ENCODE assay signal across 10 cellular contexts in genomic region chr20:23397961-23398360, GRCh38. TPM values are rescaled to one million over a fixed set of nuclear protein-coding genes. Genes with fewer than 3 reads are reported as not detected.
DNase-seq lines count a peak whose midpoint lies in the region; ATAC-seq and TF ChIP-seq lines count a peak whose summit lies in the region.
"Had no signal": no experiment of that assay in that cellular context is flagged by ENCODE, and none has a peak within 500 bp of the region (broad histone marks: within the 10 kb centered on the region; RNA-seq: fewer than 3 reads in every experiment).

No MANE protein-coding gene starts in this region.

- no peak for TF ChIP-seq CTCF in activated CD8-positive, alpha-beta T cell treated with anti-CD3 and anti-CD28 coated beads for 36 hours (IDR thresholded peaks at IDR 0.05)

- ATAC-seq in Right ventricle myocardium inferior (peak; percentile 26), GM18909 (IDR thresholded peaks at IDR 0.05; ENCODE audit: poor library complexity, unreplicated experiment) (no peak)
- peak; percentile 19 for ATAC-seq in activated CD8-positive, alpha-beta T cell treated with anti-CD3 and anti-CD28 coated beads for 36 hours
- ATAC-seq in stimulated activated naive CD8-positive, alpha-beta T cell treated with anti-CD3 and anti-CD28 coated beads, Interleukin-15, amount 100 ng/mL, for 72 hours: no peak

- CTCF ChIA-PET in activated CD8-positive, alpha-beta T cell treated with anti-CD3 and anti-CD28 coated beads for 36 hours (lab: Charles Lee): no interaction called here

- peak overlapping the region; percentile 87 for H3K27ac Mint-ChIP-seq in activated CD8-positive, alpha-beta T cell treated with anti-CD3 and anti-CD28 coated beads for 36 hours
- H3K27ac Mint-ChIP-seq in stimulated activated naive CD8-positive, alpha-beta T cell treated with anti-CD3 and anti-CD28 coated beads, Interleukin-15, amount 100 ng/mL, for 72 hours: peak overlapping the region; percentile 2 to 6

- POLR2A ChIA-PET in activated CD8-positive, alpha-beta T cell treated with anti-CD3 and anti-CD28 coated beads for 36 hours (lab: Charles Lee): interaction anchor here (1.0 kb wide), 1 partner anchor 23 kb away, joined by 3 read pairs; the partner anchor contains the start of gene NAPB

- peaks cover 44% of the 10 kb centered on the region for H3K36me3 Mint-ChIP-seq in activated CD8-positive, alpha-beta T cell treated with anti-CD3 and anti-CD28 coated beads for 36 hours (ENCODE audit: low read depth)

- no peaks in the 10 kb centered on the region for H3K9me3 Mint-ChIP-seq in activated CD8-positive, alpha-beta T cell treated with anti-CD3 and anti-CD28 coated beads for 36 hours
- no peaks in the 10 kb centered on the region for H3K9me3 Mint-ChIP-seq in stimulated activated naive CD8-positive, alpha-beta T cell treated with anti-CD3 and anti-CD28 coated beads, Interleukin-15, amount 100 ng/mL, for 72 hours

- intact Hi-C loops in Right ventricle myocardium inferior (cut with DNase I): no loop called here
- intact Hi-C loops in cardiac septum (cut with DNase I): loop anchor here (5.0 kb wide), 1 partner anchor 36 kb away; the partner anchor contains the start of gene GZF1
- intact Hi-C loops in activated CD8-positive, alpha-beta T cell treated with anti-CD3 and anti-CD28 coated beads for 36 hours (cut with micrococcal nuclease): no loop called here

- DNase-seq in Right ventricle myocardium inferior (ENCODE audit: missing footprints) (no peak), cardiac septum (ENCODE audit: low spot score) (no peak), glomerular visceral epithelial cell (ENCODE audit: extremely low spot score) (peak; percentile 35), amygdala (lab: John Stamatoyannopoulos, UW) (no peak), A172 (ENCODE audit: low spot score) (no peak)
- peak; percentile 25 for DNase-seq in activated CD8-positive, alpha-beta T cell treated with anti-CD3 and anti-CD28 coated beads for 36 hours
- DNase-seq in stimulated activated naive CD8-positive, alpha-beta T cell treated with anti-CD3 and anti-CD28 coated beads, Interleukin-15, amount 100 ng/mL, for 72 hours: no peak
- DNase-seq: NCI-H1105 treated with DMSO at 0.1 percent for 48 hours, substantia nigra had no signal

- peaks cover 54% of the 10 kb centered on the region for H3K4me1 Mint-ChIP-seq in activated CD8-positive, alpha-beta T cell treated with anti-CD3 and anti-CD28 coated beads for 36 hours (ENCODE audit: low read depth)
- peaks cover 42% of the 10 kb centered on the region for H3K4me1 Mint-ChIP-seq in stimulated activated naive CD8-positive, alpha-beta T cell treated with anti-CD3 and anti-CD28 coated beads, Interleukin-15, amount 100 ng/mL, for 72 hours

- H3K27me3 Mint-ChIP-seq in activated CD8-positive, alpha-beta T cell treated with anti-CD3 and anti-CD28 coated beads for 36 hours: no peaks in the 10 kb centered on the region
- no peaks in the 10 kb centered on the region for H3K27me3 Mint-ChIP-seq in stimulated activated naive CD8-positive, alpha-beta T cell treated with anti-CD3 and anti-CD28 coated beads, Interleukin-15, amount 100 ng/mL, for 72 hours

- H3K4me3 Mint-ChIP-seq in activated CD8-positive, alpha-beta T cell treated with anti-CD3 and anti-CD28 coated beads for 36 hours: peak overlapping the region; percentile 46
- H3K4me3 Mint-ChIP-seq in stimulated activated naive CD8-positive, alpha-beta T cell treated with anti-CD3 and anti-CD28 coated beads, Interleukin-15, amount 100 ng/mL, for 72 hours: peak overlapping the region; percentile 68 to 72

RNA-seq across cellular contexts. Expression of gene NAPB, which starts 23.3 kb away (rescaled TPM):
- total RNA-seq in Right ventricle myocardium inferior (4.7 TPM), cardiac septum (6.1 TPM)
- 10 to 100 TPM; 14.3 to 16.8 TPM for total RNA-seq in activated CD8-positive, alpha-beta T cell treated with anti-CD3 and anti-CD28 coated beads for 36 hours
- total RNA-seq in A172 (2014; rRNA removed; shearing (Covaris generic)): 6.4 and 6.6 TPM in 2 replicates

RNA-seq across cellular contexts. Expression of gene GZF1, which starts 36.0 kb away (rescaled TPM):
- 20.6 TPM for total RNA-seq in Right ventricle myocardium inferior
- 25.7 TPM for total RNA-seq in cardiac septum
- total RNA-seq in activated CD8-positive, alpha-beta T cell treated with anti-CD3 and anti-CD28 coated beads for 36 hours: 10 to 100 TPM; 11.8 to 13.7 TPM
- 18.7 and 22.7 TPM in 2 replicates for total RNA-seq in A172 (2014; rRNA removed; shearing (Covaris generic))

RNA-seq across cellular contexts. Expression of gene CSTL1, which starts 41.5 kb away (rescaled TPM):
- total RNA-seq in Right ventricle myocardium inferior (not detected), cardiac septum (not detected)
- not detected for total RNA-seq in activated CD8-positive, alpha-beta T cell treated with anti-CD3 and anti-CD28 coated beads for 36 hours
- not detected in 2 replicates for total RNA-seq in A172 (2014; rRNA removed; shearing (Covaris generic))

RNA-seq across cellular contexts. Expression of gene NXT1, which starts 47.4 kb away (rescaled TPM):
- 6.5 TPM for total RNA-seq in Right ventricle myocardium inferior
- total RNA-seq in cardiac septum: 10.6 TPM
- 10 to 100 TPM; 35.8 to 37.8 TPM for total RNA-seq in activated CD8-positive, alpha-beta T cell treated with anti-CD3 and anti-CD28 coated beads for 36 hours
- total RNA-seq in A172 (2014; rRNA removed; shearing (Covaris generic)): 77.4 and 102 TPM in 2 replicates

RNA-seq across cellular contexts. Expression of gene CST11, which starts 54.7 kb away (rescaled TPM):
- total RNA-seq in Right ventricle myocardium inferior (not detected), cardiac septum (not detected)
- not detected for total RNA-seq in activated CD8-positive, alpha-beta T cell treated with anti-CD3 and anti-CD28 coated beads for 36 hours
- total RNA-seq in A172 (2014; rRNA removed; shearing (Covaris generic)): not detected in 2 replicates

Comparison
In these comparisons a context has a peak if more than half of its experiments do, and no peak if none do; other contexts are left out.
1. ATAC-seq: peak in Right ventricle myocardium inferior (single experiment) and activated CD8-positive, alpha-beta T cell treated with anti-CD3 and anti-CD28 coated beads for 36 hours (single experiment); none in stimulated activated naive CD8-positive, alpha-beta T cell treated with anti-CD3 and anti-CD28 coated beads, Interleukin-15, amount 100 ng/mL, for 72 hours (single experiment) and GM18909 (single experiment).
2. DNase-seq: peak in activated CD8-positive, alpha-beta T cell treated with anti-CD3 and anti-CD28 coated beads for 36 hours (single experiment) and glomerular visceral epithelial cell (single experiment); none in Right ventricle myocardium inferior (single experiment), cardiac septum (single experiment), stimulated activated naive CD8-positive, alpha-beta T cell treated with anti-CD3 and anti-CD28 coated beads, Interleukin-15, amount 100 ng/mL, for 72 hours (0 of 2), amygdala (0 of 56) and A172 (single experiment).